In genomic region chr9:113410207-113411158, GRCh38 we compare ENCODE assay signal across 7 cellular contexts.
DNase-seq lines count a peak whose midpoint lies in the region; ATAC-seq and TF ChIP-seq lines count a peak whose summit lies in the region.

C9orf43 (plus strand) TSS chr9:113410747; CDS start chr9:113413494, 2,747 bp downstream.
POLE3 (minus strand) TSS chr9:113410675; CDS start chr9:113410293, 382 bp downstream.

- TF ChIP-seq CTCF in astrocyte of the spinal cord (IDR thresholded peaks at IDR 0.05; ENCODE audit: low read depth, low read length) = no peak
- TF ChIP-seq CTCF in retinal pigment epithelial cell (conservative IDR thresholded peaks at IDR 0.05; ENCODE audit: low read depth, low read length) = no peak

- in situ Hi-C loops in astrocyte of the spinal cord (cut with HindIII; ENCODE audit: low sequenced_read_pairs) = loop anchor here (25.0 kb wide), 1 partner anchor 252 kb away; no protein-coding TSS in a partner anchor

- ATAC-seq in GM18511 (IDR thresholded peaks at IDR 0.05; ENCODE audit: unreplicated experiment) (peak; percentile 94), HG03025 (IDR thresholded peaks at IDR 0.05; ENCODE audit: low FRiP score, unreplicated experiment) (peak; percentile 87)

- H3K4me3 ChIP-seq in astrocyte of the spinal cord (ENCODE audit: low read depth, low read length) (peak within 1 kb of the TSS; percentile 98), retinal pigment epithelial cell (ENCODE audit: low read length) (peak within 1 kb of the TSS; percentile 89)

- peak; percentile 91 for DNase-seq in NCI-H2029 treated with DMSO at 0.1 percent for 48 hours (lab: John Stamatoyannopoulos, UW)
- DNase-seq in T1000 (lab: John Stamatoyannopoulos, UW) = peak; percentile 92
- DNase-seq in astrocyte of the spinal cord (ENCODE audit: low read depth, low spot score) = peak; percentile 98
- peak; percentile 73 to 99 (median 94) for DNase-seq in hypothalamus (lab: John Stamatoyannopoulos, UW)
- DNase-seq in retinal pigment epithelial cell (ENCODE audit: low read depth) = peak; percentile 85

Comparison
In these comparisons a context has a peak if more than half of its experiments do, and no peak if none do; other contexts are left out.
1. Peak in every context shown above with its lines: DNase-seq, ATAC-seq and H3K4me3 ChIP-seq.